In the genomic region with DNA sequence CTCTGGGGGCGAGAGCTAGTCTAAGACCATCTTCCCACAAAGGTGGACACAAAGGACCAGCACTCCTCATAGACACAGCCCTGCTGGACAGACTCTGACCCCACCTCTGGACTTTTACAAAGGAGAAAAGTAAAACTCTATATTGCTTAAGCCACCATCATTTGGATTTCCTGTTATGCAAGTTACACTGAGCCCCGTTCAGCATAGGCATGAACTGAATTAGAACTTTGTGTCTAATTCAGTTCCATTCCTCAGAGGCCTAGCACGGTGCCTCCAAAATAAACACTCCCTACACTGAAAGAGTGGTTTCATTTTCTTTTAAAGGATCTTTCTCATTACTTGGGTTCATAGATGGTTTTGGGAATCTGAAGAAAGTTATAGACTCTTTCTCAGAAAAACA, we compare ENCODE assay signal across 28 cellular contexts.
"Had no signal": no experiment of that assay in that cellular context is flagged by ENCODE, and none has a peak within 500 bp of the region (broad histone marks: within the 10 kb centered on the region; RNA-seq: fewer than 3 reads in every experiment).

No MANE protein-coding gene starts in this region.

- ATAC-seq: activated CD8-positive, alpha-beta memory T cell treated with anti-CD3 and anti-CD28 coated beads, Interleukin-2, amount 10 ng/mL, durations not matched to agents 7 days and 5 days; activated CD8-positive, alpha-beta T cell treated with anti-CD3 and anti-CD28 coated beads for 36 hours; activated naive CD8-positive, alpha-beta T cell treated with anti-CD3 and anti-CD28 coated beads, Interleukin-2, amount 50 U/mL, for 24 hours; left lobe of liver; natural killer cell; SK-N-SH treated with all-trans-retinoic acid at 6 μM for 48 hours; stimulated activated memory B cell treated with anti-CD40 and anti-IgM and Interleukin-4, amounts not matched to agents 10 μg/mL and 1 μg/mL and 100 μg/mL, for 72 hours had no signal

- H3K4me1 ChIP-seq: esophagus muscularis mucosa, parathyroid adenoma, sigmoid colon, testis, upper lobe of left lung had no signal

- H3K27me3 Mint-ChIP-seq: activated CD4-positive, alpha-beta T cell treated with anti-CD3 and anti-CD28 coated beads, Interleukin-2, amount 10 ng/mL, durations not matched to agents 7 days and 5 days; activated CD8-positive, alpha-beta memory T cell treated with anti-CD3 and anti-CD28 coated beads, Interleukin-2, amount 10 ng/mL, durations not matched to agents 7 days and 5 days; activated CD8-positive, alpha-beta T cell treated with anti-CD3 and anti-CD28 coated beads for 36 hours; activated naive CD4-positive, alpha-beta T cell treated with anti-CD3 and anti-CD28 coated beads, Interleukin-2, amount 10 ng/mL, durations not matched to agents 7 days and 5 days; activated naive CD8-positive, alpha-beta T cell treated with anti-CD3 and anti-CD28 coated beads, Interleukin-2, amount 50 U/mL, for 24 hours; stimulated activated memory B cell treated with anti-CD40 and anti-IgM and Interleukin-4, amounts not matched to agents 10 μg/mL and 1 μg/mL and 100 μg/mL, for 72 hours had no signal

- H3K9ac ChIP-seq: parathyroid adenoma had no signal

- H3K4me2 ChIP-seq: smooth muscle cell had no signal

- H3K4me3 Mint-ChIP-seq: activated CD4-positive, alpha-beta T cell treated with anti-CD3 and anti-CD28 coated beads, Interleukin-2, amount 10 ng/mL, durations not matched to agents 7 days and 5 days; activated CD8-positive, alpha-beta memory T cell treated with anti-CD3 and anti-CD28 coated beads, Interleukin-2, amount 10 ng/mL, durations not matched to agents 7 days and 5 days; activated CD8-positive, alpha-beta T cell treated with anti-CD3 and anti-CD28 coated beads for 36 hours; activated naive CD4-positive, alpha-beta T cell treated with anti-CD3 and anti-CD28 coated beads, Interleukin-2, amount 10 ng/mL, durations not matched to agents 7 days and 5 days; activated naive CD8-positive, alpha-beta T cell treated with anti-CD3 and anti-CD28 coated beads, Interleukin-2, amount 50 U/mL, for 24 hours; mesothelial cell of epicardium; natural killer cell; stimulated activated memory B cell treated with anti-CD40 and anti-IgM and Interleukin-4, amounts not matched to agents 10 μg/mL and 1 μg/mL and 100 μg/mL, for 72 hours; T-helper 2 cell treated with Interferon-gamma antibody and Interleukin-4, amounts not matched to agents 5 μg/mL and 100 μg/mL, for 36 hours had no signal

- H3K4me1 Mint-ChIP-seq: activated CD4-positive, alpha-beta T cell treated with anti-CD3 and anti-CD28 coated beads, Interleukin-2, amount 10 ng/mL, durations not matched to agents 7 days and 5 days; activated CD8-positive, alpha-beta memory T cell treated with anti-CD3 and anti-CD28 coated beads, Interleukin-2, amount 10 ng/mL, durations not matched to agents 7 days and 5 days; activated naive CD4-positive, alpha-beta T cell treated with anti-CD3 and anti-CD28 coated beads, Interleukin-2, amount 10 ng/mL, durations not matched to agents 7 days and 5 days; activated naive CD8-positive, alpha-beta T cell treated with anti-CD3 and anti-CD28 coated beads, Interleukin-2, amount 50 U/mL, for 24 hours; mesothelial cell of epicardium; natural killer cell; stimulated activated memory B cell treated with anti-CD40 and anti-IgM and Interleukin-4, amounts not matched to agents 10 μg/mL and 1 μg/mL and 100 μg/mL, for 72 hours had no signal

- H3K27ac Mint-ChIP-seq: activated CD4-positive, alpha-beta T cell treated with anti-CD3 and anti-CD28 coated beads, Interleukin-2, amount 10 ng/mL, durations not matched to agents 7 days and 5 days; activated CD8-positive, alpha-beta memory T cell treated with anti-CD3 and anti-CD28 coated beads, Interleukin-2, amount 10 ng/mL, durations not matched to agents 7 days and 5 days; activated CD8-positive, alpha-beta T cell treated with anti-CD3 and anti-CD28 coated beads for 36 hours; activated naive CD4-positive, alpha-beta T cell treated with anti-CD3 and anti-CD28 coated beads, Interleukin-2, amount 10 ng/mL, durations not matched to agents 7 days and 5 days; activated naive CD8-positive, alpha-beta T cell treated with anti-CD3 and anti-CD28 coated beads, Interleukin-2, amount 50 U/mL, for 24 hours; mesothelial cell of epicardium; natural killer cell; stimulated activated memory B cell treated with anti-CD40 and anti-IgM and Interleukin-4, amounts not matched to agents 10 μg/mL and 1 μg/mL and 100 μg/mL, for 72 hours; T-helper 2 cell treated with Interferon-gamma antibody and Interleukin-4, amounts not matched to agents 5 μg/mL and 100 μg/mL, for 36 hours had no signal

- H3K9me3 Mint-ChIP-seq: activated CD4-positive, alpha-beta T cell treated with anti-CD3 and anti-CD28 coated beads, Interleukin-2, amount 10 ng/mL, durations not matched to agents 7 days and 5 days; activated CD8-positive, alpha-beta T cell treated with anti-CD3 and anti-CD28 coated beads for 36 hours; activated naive CD4-positive, alpha-beta T cell treated with anti-CD3 and anti-CD28 coated beads, Interleukin-2, amount 10 ng/mL, durations not matched to agents 7 days and 5 days; activated naive CD8-positive, alpha-beta T cell treated with anti-CD3 and anti-CD28 coated beads, Interleukin-2, amount 50 U/mL, for 24 hours; mesothelial cell of epicardium; natural killer cell; stimulated activated memory B cell treated with anti-CD40 and anti-IgM and Interleukin-4, amounts not matched to agents 10 μg/mL and 1 μg/mL and 100 μg/mL, for 72 hours; T-helper 2 cell treated with Interferon-gamma antibody and Interleukin-4, amounts not matched to agents 5 μg/mL and 100 μg/mL, for 36 hours had no signal

- H3K27ac ChIP-seq: brain microvascular endothelial cell, colonic mucosa, dorsolateral prefrontal cortex, esophagus muscularis mucosa, parathyroid adenoma, sigmoid colon, testis, upper lobe of left lung, WERI-Rb-1 had no signal

- DNase-seq: activated CD4-positive, alpha-beta T cell treated with anti-CD3 and anti-CD28 coated beads, Interleukin-2, amount 10 ng/mL, durations not matched to agents 7 days and 5 days; activated CD4-positive, CD25-positive, alpha-beta regulatory T cell treated with anti-CD3 and anti-CD28 coated beads, Interleukin-2, amount 50 U/mL, for 72 hours; activated CD8-positive, alpha-beta memory T cell treated with anti-CD3 and anti-CD28 coated beads, Interleukin-2, amount 10 ng/mL, durations not matched to agents 7 days and 5 days; activated CD8-positive, alpha-beta T cell treated with anti-CD3 and anti-CD28 coated beads for 36 hours; activated effector memory CD4-positive, alpha-beta T cell treated with anti-CD3 and anti-CD28 coated beads, Interleukin-2, amount 50 U/mL, for 16 hours; activated naive CD4-positive, alpha-beta T cell treated with anti-CD3 and anti-CD28 coated beads, Interleukin-2, amount 10 ng/mL, durations not matched to agents 7 days and 5 days; activated naive CD8-positive, alpha-beta T cell treated with anti-CD3 and anti-CD28 coated beads, Interleukin-2, amount 50 U/mL, for 24 hours; activated T-cell treated with anti-CD3 and anti-CD28 coated beads for 4 hours; anterior cingulate cortex; brain microvascular endothelial cell; central memory CD4-positive, alpha-beta T cell; colonic mucosa; dorsolateral prefrontal cortex; foreskin fibroblast; natural killer cell; sigmoid colon; stimulated activated CD4-positive, alpha-beta T cell treated with anti-CD3 and anti-CD28 coated beads, Interleukin-15, amount 100 ng/mL, for 24 hours; testis; upper lobe of left lung; WERI-Rb-1 had no signal

- H3K79me2 ChIP-seq: parathyroid adenoma had no signal

- H3K9me3 ChIP-seq: colonic mucosa, esophagus muscularis mucosa, sigmoid colon, testis, upper lobe of left lung had no signal

- H3K4me3 ChIP-seq: colonic mucosa, dorsolateral prefrontal cortex, esophagus muscularis mucosa, sigmoid colon, smooth muscle cell, testis, upper lobe of left lung had no signal

- H3K27me3 ChIP-seq: brain microvascular endothelial cell, colonic mucosa, dorsolateral prefrontal cortex, esophagus muscularis mucosa, sigmoid colon, testis, upper lobe of left lung had no signal

- H2AFZ ChIP-seq: parathyroid adenoma had no signal
